23 cellular contexts compared by ENCODE assay signal in genomic region chr17:46020998-46021397, GRCh38. TPM values are rescaled to one million over a fixed set of nuclear protein-coding genes. Genes with fewer than 3 reads are reported as not detected.
DNase-seq lines count a peak whose midpoint lies in the region; ATAC-seq and TF ChIP-seq lines count a peak whose summit lies in the region.
"Had no signal": no experiment of that assay in that cellular context is flagged by ENCODE, and none has a peak within 500 bp of the region (broad histone marks: within the 10 kb centered on the region; RNA-seq: fewer than 3 reads in every experiment).

No MANE protein-coding gene starts in this region.

- no peaks in the 10 kb centered on the region for H3K79me1 ChIP-seq in neuronal stem cell (ENCODE audit: low read depth, low read length)
- no peaks in the 10 kb centered on the region for H3K79me1 ChIP-seq in mesendoderm (ENCODE audit: low read length)

- H3K18ac ChIP-seq in neuronal stem cell (ENCODE audit: low read length) (no peak overlapping the region), mesendoderm (ENCODE audit: low read length) (no peak overlapping the region)

- H2AK5ac ChIP-seq in neuronal stem cell (ENCODE audit: low read depth, low read length), result peak overlapping the region; percentile 78
- no peak overlapping the region for H2AK5ac ChIP-seq in mesendoderm (ENCODE audit: low read length)

- peaks cover 7% of the 10 kb centered on the region for H3K36me3 Mint-ChIP-seq in T-helper 2 cell treated with Interferon-gamma antibody and Interleukin-4, amounts not matched to agents 5 μg/mL and 100 μg/mL, for 36 hours (ENCODE audit: low read depth)
- H3K36me3 Mint-ChIP-seq in GM23338 (ENCODE audit: low read depth), result peaks cover 6% of the 10 kb centered on the region; the same call in 1 of the 3 replicates
- peaks cover 8% of the 10 kb centered on the region for H3K36me3 Mint-ChIP-seq in central memory CD8-positive, alpha-beta T cell (ENCODE audit: insufficient read depth)
- H3K36me3 Mint-ChIP-seq: naive B cell had no signal

- H4K8ac ChIP-seq in neuronal stem cell (ENCODE audit: low read depth, low read length), result no peak overlapping the region
- H4K8ac ChIP-seq in mesendoderm (ENCODE audit: low read depth, low read length), result no peak overlapping the region

- POLR2A ChIA-PET in PC-9 (lab: Charles Lee; ENCODE audit: unreplicated experiment), result no interaction called here

- no peak overlapping the region for H2BK12ac ChIP-seq in neuronal stem cell (ENCODE audit: low read length)

- DNase-seq in T-helper 2 cell treated with Interferon-gamma antibody and Interleukin-4, amounts not matched to agents 5 μg/mL and 100 μg/mL, for 36 hours (ENCODE audit: low spot score), result no peak
- DNase-seq in T-helper 2 cell, result no peak
- peak; percentile 40 for DNase-seq in GM23338 (ENCODE audit: low spot score)
- DNase-seq in central memory CD8-positive, alpha-beta T cell (ENCODE audit: low spot score in 2 of 2), result no peak
- no peak for DNase-seq in neuronal stem cell (ENCODE audit: low spot score)
- DNase-seq in AML-193 (lab: John Stamatoyannopoulos, UW), result no peak
- no peak for DNase-seq in mesendoderm
- DNase-seq in PC-9, result no peak
- DNase-seq: activated gamma-delta T cell treated with Interleukin-2 at 50 U/mL for 16 hours, KG1, mesenchymal stem cell, MV-4-11, naive B cell, NCI-H1930, NCI-H226, NCI-H82, PC-3, T1000 had no signal

- H3F3A ChIP-seq in GM23338 (replicated peaks; ENCODE audit: low read depth) (0 out of 2 replicates have a peak, but pooled peaks cover 3% of the 10 kb centered on the region), PC-9 (ENCODE audit: insufficient read depth, low read depth) (no peaks in the 10 kb centered on the region)

- H3K4me3 ChIP-seq in GM23338 (no peak overlapping the region), neuronal stem cell (ENCODE audit: low read length in 2 of 2) (no peak overlapping the region), mesendoderm (ENCODE audit: low read length) (no peak overlapping the region), PC-9 (no peak overlapping the region)

- peaks cover 10% of the 10 kb centered on the region for H3K4me1 Mint-ChIP-seq in T-helper 2 cell treated with Interferon-gamma antibody and Interleukin-4, amounts not matched to agents 5 μg/mL and 100 μg/mL, for 36 hours (ENCODE audit: low read depth)
- peaks cover 9% of the 10 kb centered on the region for H3K4me1 Mint-ChIP-seq in GM23338
- peaks cover 41% of the 10 kb centered on the region for H3K4me1 Mint-ChIP-seq in central memory CD8-positive, alpha-beta T cell

- H2BK5ac ChIP-seq in neuronal stem cell (ENCODE audit: low read length) (no peak overlapping the region), mesendoderm (ENCODE audit: low read length) (no peak overlapping the region)

- H3K36me3 ChIP-seq in GM23338 (ENCODE audit: insufficient read depth) (no peaks in the 10 kb centered on the region), neuronal stem cell (replicated peaks in 1 of 2; ENCODE audit: control insufficient read depth in 2 of 2, insufficient read depth in 2 of 2, low read length in 2 of 2) (peaks cover 4 to 21% of the 10 kb centered on the region in 2 donors), mesendoderm (ENCODE audit: control insufficient read depth, insufficient read depth, low read length) (no peaks in the 10 kb centered on the region), PC-9 (ENCODE audit: low read depth) (no peaks in the 10 kb centered on the region)

- H3K27me3 ChIP-seq in GM23338 (ENCODE audit: insufficient read depth) (no peaks in the 10 kb centered on the region), neuronal stem cell (ENCODE audit: control insufficient read depth in 3 of 3, insufficient read depth in 3 of 3, low read depth in 1 of 3, low read length in 3 of 3) (no peaks in the 10 kb centered on the region), mesendoderm (ENCODE audit: insufficient read depth, low read length, poor library complexity) (no peaks in the 10 kb centered on the region), PC-9 (ENCODE audit: insufficient read depth, low read depth) (no peaks in the 10 kb centered on the region)

- no peak for TF ChIP-seq CTCF in GM23338 (conservative IDR thresholded peaks at IDR 0.05; ENCODE audit: low read depth in 2 of 2)
- TF ChIP-seq CTCF in PC-9 (conservative IDR thresholded peaks at IDR 0.05), result no peak

- H3K23ac ChIP-seq in neuronal stem cell (ENCODE audit: low read depth, low read length, poor library complexity) (no peak overlapping the region), mesendoderm (ENCODE audit: low read length) (no peak overlapping the region)

- peak overlapping the region; percentile 10 for H3K27ac Mint-ChIP-seq in T-helper 2 cell treated with Interferon-gamma antibody and Interleukin-4, amounts not matched to agents 5 μg/mL and 100 μg/mL, for 36 hours
- no peak overlapping the region for H3K27ac Mint-ChIP-seq in GM23338
- H3K27ac Mint-ChIP-seq in central memory CD8-positive, alpha-beta T cell (ENCODE audit: low read depth), result peak overlapping the region; percentile 98

- H3K9me3 ChIP-seq in neuronal stem cell (replicated peaks in 1 of 2; ENCODE audit: control insufficient read depth in 2 of 2, insufficient read depth in 1 of 2, low read depth in 1 of 2, low read length in 2 of 2) (peaks cover 0 to 2% of the 10 kb centered on the region in 2 donors), PC-9 (ENCODE audit: insufficient read depth, low read depth) (no peaks in the 10 kb centered on the region)

- H3K56ac ChIP-seq in mesendoderm (ENCODE audit: low read length), result no peak overlapping the region

- H3K27me3 Mint-ChIP-seq in T-helper 2 cell treated with Interferon-gamma antibody and Interleukin-4, amounts not matched to agents 5 μg/mL and 100 μg/mL, for 36 hours (ENCODE audit: low read depth), result no peaks in the 10 kb centered on the region
- peaks cover 11% of the 10 kb centered on the region for H3K27me3 Mint-ChIP-seq in GM23338 (ENCODE audit: insufficient read depth, low read depth, poor library complexity)
- no peaks in the 10 kb centered on the region for H3K27me3 Mint-ChIP-seq in central memory CD8-positive, alpha-beta T cell
- H3K27me3 Mint-ChIP-seq: naive B cell had no signal

- no peak overlapping the region for H4K5ac ChIP-seq in mesendoderm (ENCODE audit: low read length)

- H3K4me2 ChIP-seq in GM23338 (no peak overlapping the region), neuronal stem cell (ENCODE audit: insufficient read depth, low read length, poor library complexity, severe bottlenecking) (no peak overlapping the region), mesendoderm (ENCODE audit: low read length) (no peak overlapping the region), PC-9 (no peak overlapping the region)

- H3K14ac ChIP-seq in neuronal stem cell (ENCODE audit: low read length), result peak overlapping the region; percentile 47

- H3K9me2 ChIP-seq in GM23338 (ENCODE audit: insufficient read depth) (no peaks in the 10 kb centered on the region), PC-9 (ENCODE audit: insufficient read depth) (no peaks in the 10 kb centered on the region)

- no TSS peak for BruUV-seq in PC-9 (replicated peaks; lab: Mats Ljungman, UMichigan)

- peak; percentile 53 for ATAC-seq in GM23338
- no peak for ATAC-seq in central memory CD8-positive, alpha-beta T cell (replicated peaks; ENCODE audit: extremely low read depth, poor library complexity, severe bottlenecking)
- ATAC-seq: PC-3 had no signal

- CTCF ChIA-PET in PC-9 (lab: Charles Lee), result interaction anchor here (0.7 kb wide), 1 partner anchor 192 kb away, joined by 3 read pairs; no protein-coding TSS in a partner anchor

- no CpG with 5 or more reads among the region's 12 CpGs for WGBS in neuronal stem cell (ENCODE audit: extremely low coverage in 2 of 2, insufficient read length in 2 of 2, insufficient replicate concordance in 1 of 2), 2 donors
- no CpG with 5 or more reads among the region's 12 CpGs for WGBS in mesendoderm (ENCODE audit: extremely low coverage, insufficient coverage, low lambda C conversion rate)

- H2BK120ac ChIP-seq in neuronal stem cell (ENCODE audit: low read depth, low read length) (no peak overlapping the region), mesendoderm (ENCODE audit: low read depth, low read length) (no peak overlapping the region)

- intact Hi-C loops in PC-9 (cut with micrococcal nuclease; ENCODE audit: unreplicated experiment), result no loop called here

- no peak overlapping the region for H3K4me3 Mint-ChIP-seq in T-helper 2 cell treated with Interferon-gamma antibody and Interleukin-4, amounts not matched to agents 5 μg/mL and 100 μg/mL, for 36 hours
- no peak overlapping the region for H3K4me3 Mint-ChIP-seq in GM23338
- H3K4me3 Mint-ChIP-seq in central memory CD8-positive, alpha-beta T cell, result no peak overlapping the region

- H3K4me1 ChIP-seq in GM23338 (ENCODE audit: insufficient read depth) (0 out of 2 replicates have a peak, but pooled peaks cover 2% of the 10 kb centered on the region), neuronal stem cell (ENCODE audit: control insufficient read depth in 2 of 2, insufficient read depth in 1 of 2, low read depth in 1 of 2, low read length in 2 of 2) (peaks cover 0 to 15% of the 10 kb centered on the region in 2 donors), mesendoderm (ENCODE audit: control insufficient read depth, low read depth, low read length) (no peaks in the 10 kb centered on the region), PC-9 (replicated peaks; ENCODE audit: insufficient read depth) (no peaks in the 10 kb centered on the region)

- H3K27ac ChIP-seq in GM23338 (ENCODE audit: low read depth) (no peak overlapping the region), neuronal stem cell (replicated peaks; ENCODE audit: low read length) (no peak overlapping the region), mesendoderm (ENCODE audit: low read depth, low read length) (no peak overlapping the region), PC-9 (no peak overlapping the region)
- H3K27ac ChIP-seq: 22Rv1 had no signal

- H3K4ac ChIP-seq in neuronal stem cell (ENCODE audit: low read length), result no peak overlapping the region
- H3K4ac ChIP-seq in mesendoderm (ENCODE audit: low read depth, low read length), result no peak overlapping the region

- H2AFZ ChIP-seq in GM23338, result no peak overlapping the region
- no peak overlapping the region for H2AFZ ChIP-seq in neuronal stem cell (ENCODE audit: low read length)
- no peak overlapping the region for H2AFZ ChIP-seq in PC-9

- H3K9ac ChIP-seq in neuronal stem cell (ENCODE audit: low read depth, low read length, poor library complexity) (no peak overlapping the region), mesendoderm (ENCODE audit: low read length) (no peak overlapping the region)

- H4K91ac ChIP-seq in neuronal stem cell (ENCODE audit: low read depth, low read length, poor library complexity), result no peak overlapping the region

- H3K79me2 ChIP-seq in GM23338 (replicated peaks; ENCODE audit: insufficient read depth) (no peaks in the 10 kb centered on the region), mesendoderm (ENCODE audit: control insufficient read depth, insufficient read depth, low read length) (no peaks in the 10 kb centered on the region), PC-9 (ENCODE audit: low read depth) (no peaks in the 10 kb centered on the region)

- H4K20me1 ChIP-seq in GM23338 (replicated peaks; ENCODE audit: insufficient read depth) (no peaks in the 10 kb centered on the region), PC-9 (ENCODE audit: insufficient read depth) (no peaks in the 10 kb centered on the region)

- H2BK15ac ChIP-seq in neuronal stem cell (ENCODE audit: low read length) (no peak overlapping the region), mesendoderm (replicated peaks; ENCODE audit: low read depth) (no peak overlapping the region)

- H3K9me3 Mint-ChIP-seq in T-helper 2 cell treated with Interferon-gamma antibody and Interleukin-4, amounts not matched to agents 5 μg/mL and 100 μg/mL, for 36 hours, result no peaks in the 10 kb centered on the region
- H3K9me3 Mint-ChIP-seq in GM23338, result peaks cover 9% of the 10 kb centered on the region
- H3K9me3 Mint-ChIP-seq in central memory CD8-positive, alpha-beta T cell, result no peaks in the 10 kb centered on the region

RNA-seq across cellular contexts. Expression of gene STH, which starts 21.9 kb away (rescaled TPM):
- total RNA-seq in GM23338 (2014; rRNA removed; shearing (Covaris generic)), result not detected in 2 replicates
- polyA plus RNA-seq in GM23338 (2016; fragmentation: Nextera tagmentation; extraction: Ambion mirVana), result 0.55 TPM in 1 of 2 replicates, not detected in the other
- not detected for polyA plus RNA-seq in neuronal stem cell (2013, experiment 1 of 2)
- not detected for polyA plus RNA-seq in neuronal stem cell (2013, experiment 2 of 2)
- not detected for polyA plus RNA-seq in mesendoderm (2013, experiment 1 of 2)
- not detected for polyA plus RNA-seq in mesendoderm (2013, experiment 2 of 2)
- not detected in 2 replicates for total RNA-seq in PC-9 (2021)
- total RNA-seq: astrocyte, H4, PC-3, SK-MEL-5, ureter had no signal
